Comparison of ENCODE assay signal across 11 cellular contexts in genomic region chr14:64952598-64953309, GRCh38.
DNase-seq lines count a peak whose midpoint lies in the region; ATAC-seq lines count a peak whose summit lies in the region.
"Had no signal": no experiment of that assay in that cellular context is flagged by ENCODE, and none has a peak within 500 bp of the region (broad histone marks: within the 10 kb centered on the region; RNA-seq: fewer than 3 reads in every experiment).

No MANE protein-coding gene starts in this region.

- H3K36me3 ChIP-seq in stomach smooth muscle (ENCODE audit: control insufficient read depth in 2 of 2, insufficient read depth in 2 of 2, low read length in 2 of 2), result peaks cover 0 to 4% of the 10 kb centered on the region in 2 donors

- no peaks in the 10 kb centered on the region for H3K27me3 ChIP-seq in stomach smooth muscle (ENCODE audit: control insufficient read depth in 1 of 2, insufficient read depth in 2 of 2, low read length in 2 of 2)
- H3K27me3 ChIP-seq: neutrophil had no signal

- peaks cover 6% of the 10 kb centered on the region for H3K36me3 Mint-ChIP-seq in activated naive CD8-positive, alpha-beta T cell treated with anti-CD3 and anti-CD28 coated beads, Interleukin-2, amount 50 U/mL, for 24 hours (ENCODE audit: low read depth)

- no peaks in the 10 kb centered on the region for H3K9me3 Mint-ChIP-seq in activated naive CD8-positive, alpha-beta T cell treated with anti-CD3 and anti-CD28 coated beads, Interleukin-2, amount 50 U/mL, for 24 hours
- H3K9me3 Mint-ChIP-seq: activated CD4-positive, alpha-beta memory T cell treated with anti-CD3 and anti-CD28 coated beads, Interleukin-2, amount 10 ng/mL, durations not matched to agents 7 days and 5 days; CD8-positive, alpha-beta memory T cell had no signal

- no peak overlapping the region for H3K27ac Mint-ChIP-seq in activated naive CD8-positive, alpha-beta T cell treated with anti-CD3 and anti-CD28 coated beads, Interleukin-2, amount 50 U/mL, for 24 hours
- H3K27ac Mint-ChIP-seq: activated CD4-positive, alpha-beta memory T cell treated with anti-CD3 and anti-CD28 coated beads, Interleukin-2, amount 10 ng/mL, durations not matched to agents 7 days and 5 days had no signal

- no peaks in the 10 kb centered on the region for H3K9me3 ChIP-seq in stomach smooth muscle (ENCODE audit: control insufficient read depth in 2 of 2, low read length in 2 of 2)
- H3K9me3 ChIP-seq: neutrophil had no signal

- H3K27me3 Mint-ChIP-seq in activated naive CD8-positive, alpha-beta T cell treated with anti-CD3 and anti-CD28 coated beads, Interleukin-2, amount 50 U/mL, for 24 hours, result no peaks in the 10 kb centered on the region
- H3K27me3 Mint-ChIP-seq: activated CD4-positive, alpha-beta memory T cell treated with anti-CD3 and anti-CD28 coated beads, Interleukin-2, amount 10 ng/mL, durations not matched to agents 7 days and 5 days had no signal

- no peak overlapping the region for H3K9ac ChIP-seq in stomach smooth muscle (ENCODE audit: low read length in 2 of 2)

- peak overlapping the region; percentile 31 for H3K27ac ChIP-seq in stomach smooth muscle (ENCODE audit: low read length)
- H3K27ac ChIP-seq: neutrophil had no signal

- H3K4me3 ChIP-seq in stomach smooth muscle (ENCODE audit: low read length in 2 of 2), result no peak overlapping the region

- peaks cover 22% of the 10 kb centered on the region for H3K4me1 ChIP-seq in stomach smooth muscle (ENCODE audit: control insufficient read depth, insufficient read depth, low read length)

- H3K4me3 Mint-ChIP-seq in activated naive CD8-positive, alpha-beta T cell treated with anti-CD3 and anti-CD28 coated beads, Interleukin-2, amount 50 U/mL, for 24 hours, result no peak overlapping the region
- H3K4me3 Mint-ChIP-seq: activated CD4-positive, alpha-beta memory T cell treated with anti-CD3 and anti-CD28 coated beads, Interleukin-2, amount 10 ng/mL, durations not matched to agents 7 days and 5 days; CD8-positive, alpha-beta memory T cell had no signal

- in situ Hi-C loops in KBM-7 (cut with MboI; ENCODE audit: low pct_unique_long_range_greater_than_20kb, low sequenced_read_pairs), result no loop called here

- peaks cover 6% of the 10 kb centered on the region for H3K4me1 Mint-ChIP-seq in activated naive CD8-positive, alpha-beta T cell treated with anti-CD3 and anti-CD28 coated beads, Interleukin-2, amount 50 U/mL, for 24 hours
- H3K4me1 Mint-ChIP-seq: activated CD4-positive, alpha-beta memory T cell treated with anti-CD3 and anti-CD28 coated beads, Interleukin-2, amount 10 ng/mL, durations not matched to agents 7 days and 5 days had no signal

- peak; percentile 79 for ATAC-seq in HG02759 (IDR thresholded peaks at IDR 0.05; ENCODE audit: unreplicated experiment)
- peak; percentile 62 for ATAC-seq in activated naive CD8-positive, alpha-beta T cell treated with anti-CD3 and anti-CD28 coated beads, Interleukin-2, amount 50 U/mL, for 24 hours
- no peak for ATAC-seq in HG03520 (IDR thresholded peaks at IDR 0.05; ENCODE audit: unreplicated experiment)

- peak; percentile 47 for DNase-seq in activated effector memory CD4-positive, alpha-beta T cell treated with anti-CD3 and anti-CD28 coated beads, Interleukin-2, amount 50 U/mL, for 16 hours
- no peak for DNase-seq in activated effector memory CD4-positive, alpha-beta T cell treated with Interleukin-2 at 50 U/mL for 16 hours
- DNase-seq in activated naive CD8-positive, alpha-beta T cell treated with anti-CD3 and anti-CD28 coated beads, Interleukin-2, amount 50 U/mL, for 24 hours, result no peak
- no peak for DNase-seq in KBM-7
- no peak for DNase-seq in NCI-H1694 (lab: John Stamatoyannopoulos, UW)
- DNase-seq: activated CD4-positive, alpha-beta memory T cell treated with anti-CD3 and anti-CD28 coated beads, Interleukin-2, amount 10 ng/mL, durations not matched to agents 7 days and 5 days; CD8-positive, alpha-beta memory T cell had no signal
